ENCODE assay signal across 18 cellular contexts in genomic region chr4:117965608-117966007, GRCh38.
DNase-seq lines count a peak whose midpoint lies in the region; ATAC-seq and TF ChIP-seq lines count a peak whose summit lies in the region.
"Had no signal": no experiment of that assay in that cellular context is flagged by ENCODE, and none has a peak within 500 bp of the region (broad histone marks: within the 10 kb centered on the region; RNA-seq: fewer than 3 reads in every experiment).

No MANE protein-coding gene starts in this region.

- H3K9me3 ChIP-seq in SK-N-SH: no peaks in the 10 kb centered on the region
- H3K9me3 ChIP-seq: Caco-2, pancreas, upper lobe of left lung had no signal

- no peaks in the 10 kb centered on the region for H3F3A ChIP-seq in SK-N-SH (replicated peaks; ENCODE audit: insufficient read depth)

- POLR2A ChIA-PET in SK-N-SH (lab: Yijun Ruan, JAX): no interaction called here

- DNase-seq in NCI-H1694 (lab: John Stamatoyannopoulos, UW): peak; percentile 47
- DNase-seq in SK-N-SH: peak; percentile 9
- DNase-seq in glomerular visceral epithelial cell (ENCODE audit: extremely low spot score): peak; percentile 42
- no peak for DNase-seq in osteocyte (ENCODE audit: extremely low spot score, unreplicated experiment)
- no peak for DNase-seq in left ventricle myocardium superior
- DNase-seq in stimulated activated CD4-positive, alpha-beta T cell treated with anti-CD3 and anti-CD28 coated beads, Interleukin-4, amount 100 ng/mL, for 24 hours: no peak
- DNase-seq: activated CD8-positive, alpha-beta memory T cell treated with anti-CD3 and anti-CD28 coated beads, Interleukin-2, amount 50 U/mL, for 48 hours; activated effector memory CD4-positive, alpha-beta T cell treated with anti-CD3 and anti-CD28 coated beads, Interleukin-2, amount 50 U/mL, for 16 hours; Caco-2; cerebellar nuclear complex; effector CD8-positive, alpha-beta T cell; NCI-H1436 treated with DMSO at 0.1 percent for 48 hours; pancreas; stimulated activated naive CD8-positive, alpha-beta T cell treated with anti-CD3 and anti-CD28 coated beads, Interleukin-15, amount 100 ng/mL, for 72 hours; upper lobe of left lung had no signal

- no peaks in the 10 kb centered on the region for H3K27me3 ChIP-seq in SK-N-SH (ENCODE audit: insufficient read depth)
- H3K27me3 ChIP-seq: esophagus muscularis mucosa, pancreas, upper lobe of left lung had no signal

- H3K4me3 Mint-ChIP-seq in osteocyte (ENCODE audit: unreplicated experiment): peak overlapping the region; percentile 3
- H3K4me3 Mint-ChIP-seq: B cell; stimulated activated naive CD8-positive, alpha-beta T cell treated with anti-CD3 and anti-CD28 coated beads, Interleukin-15, amount 100 ng/mL, for 72 hours had no signal

- ATAC-seq in left ventricle myocardium superior (no peak), HG03571 (IDR thresholded peaks at IDR 0.05; ENCODE audit: unreplicated experiment) (no peak)
- ATAC-seq: pancreas; stimulated activated naive CD8-positive, alpha-beta T cell treated with anti-CD3 and anti-CD28 coated beads, Interleukin-15, amount 100 ng/mL, for 72 hours had no signal

- H3K9ac ChIP-seq in SK-N-SH: no peak overlapping the region

- H3K4me3 ChIP-seq in SK-N-SH (ENCODE audit: low read depth in 2 of 2, low read length in 1 of 2): no peak overlapping the region
- H3K4me3 ChIP-seq: esophagus muscularis mucosa, pancreas, upper lobe of left lung had no signal

- no peaks in the 10 kb centered on the region for H3K79me2 ChIP-seq in SK-N-SH (ENCODE audit: insufficient read depth)

- H4K20me1 ChIP-seq in SK-N-SH (ENCODE audit: insufficient read depth): no peaks in the 10 kb centered on the region

- no peak overlapping the region for H2AFZ ChIP-seq in SK-N-SH (ENCODE audit: low read depth)

- no peak for TF ChIP-seq EP300 in SK-N-SH (IDR thresholded peaks at IDR 0.05; ENCODE audit: borderline replicate concordance in 1 of 2, low read depth in 1 of 2, low read length in 1 of 2)

- H3K4me1 ChIP-seq in SK-N-SH (ENCODE audit: control insufficient read depth in 1 of 2, insufficient read depth in 2 of 2, low read depth in 1 of 2, low read length in 1 of 2): peaks cover 0 to 3% of the 10 kb centered on the region in 2 experiments; a peak in 2 of 4 replicates
- H3K4me1 ChIP-seq: Caco-2, esophagus muscularis mucosa, pancreas, upper lobe of left lung had no signal

- intact Hi-C loops in left ventricle myocardium superior (cut with micrococcal nuclease): no loop called here

- H3K27ac Mint-ChIP-seq in osteocyte (ENCODE audit: unreplicated experiment): no peak overlapping the region
- H3K27ac Mint-ChIP-seq: B cell; stimulated activated naive CD8-positive, alpha-beta T cell treated with anti-CD3 and anti-CD28 coated beads, Interleukin-15, amount 100 ng/mL, for 72 hours had no signal

- H3K9me3 Mint-ChIP-seq in osteocyte (ENCODE audit: unreplicated experiment): no peaks in the 10 kb centered on the region
- H3K9me3 Mint-ChIP-seq: stimulated activated naive CD8-positive, alpha-beta T cell treated with anti-CD3 and anti-CD28 coated beads, Interleukin-15, amount 100 ng/mL, for 72 hours had no signal

- H3K4me2 ChIP-seq in SK-N-SH: no peak overlapping the region

- no peak overlapping the region for H3K27ac ChIP-seq in SK-N-SH (ENCODE audit: low read depth in 2 of 2, low read length in 1 of 2)
- H3K27ac ChIP-seq: esophagus muscularis mucosa, pancreas, upper lobe of left lung had no signal

- 20% methylated on average over 7 of the region's 7 CpGs for WGBS in SK-N-SH (ENCODE audit: low lambda C conversion rate)

- TF ChIP-seq RAD21 in SK-N-SH (IDR thresholded peaks at IDR 0.05; ENCODE audit: low read length): no peak

- CTCF ChIA-PET in SK-N-SH (lab: Yijun Ruan, JAX): interaction anchor here (0.8 to 1.1 kb wide), 2 partner anchors 10 to 68 kb away, joined by 3 read pairs; no protein-coding TSS in a partner anchor

- peaks cover 12% of the 10 kb centered on the region for H3K4me1 Mint-ChIP-seq in osteocyte (ENCODE audit: unreplicated experiment)
- H3K4me1 Mint-ChIP-seq: B cell; stimulated activated naive CD8-positive, alpha-beta T cell treated with anti-CD3 and anti-CD28 coated beads, Interleukin-15, amount 100 ng/mL, for 72 hours had no signal

- H3K9me2 ChIP-seq in SK-N-SH: no peaks in the 10 kb centered on the region

- no peaks in the 10 kb centered on the region for H3K27me3 Mint-ChIP-seq in osteocyte (ENCODE audit: unreplicated experiment)
- H3K27me3 Mint-ChIP-seq: B cell; stimulated activated naive CD8-positive, alpha-beta T cell treated with anti-CD3 and anti-CD28 coated beads, Interleukin-15, amount 100 ng/mL, for 72 hours had no signal

- TF ChIP-seq CTCF in SK-N-SH (IDR thresholded peaks at IDR 0.05) (no peak), osteocyte (IDR thresholded peaks at IDR 0.05) (no peak)

- H3K36me3 Mint-ChIP-seq in osteocyte (ENCODE audit: unreplicated experiment): no peaks in the 10 kb centered on the region

- H3K36me3 ChIP-seq in SK-N-SH (replicated peaks in 1 of 2; ENCODE audit: control insufficient read depth in 1 of 2, insufficient read depth in 2 of 2, low read length in 1 of 2): no peaks in the 10 kb centered on the region
- H3K36me3 ChIP-seq: esophagus muscularis mucosa, pancreas, upper lobe of left lung had no signal

TF ChIP-seq in SK-N-SH, 30 proteins besides CTCF, POLR2A, EP300 and RAD21:
- TF ChIP-seq MXI1 (IDR thresholded peaks at IDR 0.05; ENCODE audit: low read depth, low read length): peak; percentile 22; the same call in 1 of the 2 replicates
- TF ChIP-seq MEF2A (IDR thresholded peaks at IDR 0.05; ENCODE audit: borderline replicate concordance, low read depth): no peak

Comparison
In these comparisons a context has a peak if more than half of its experiments do, and no peak if none do; other contexts are left out.
1. DNase-seq: peak in NCI-H1694 (single experiment), SK-N-SH (single experiment) and glomerular visceral epithelial cell (single experiment); none in osteocyte (single experiment), left ventricle myocardium superior (single experiment) and stimulated activated CD4-positive, alpha-beta T cell treated with anti-CD3 and anti-CD28 coated beads, Interleukin-4, amount 100 ng/mL, for 24 hours (single experiment).